In the genomic region with DNA sequence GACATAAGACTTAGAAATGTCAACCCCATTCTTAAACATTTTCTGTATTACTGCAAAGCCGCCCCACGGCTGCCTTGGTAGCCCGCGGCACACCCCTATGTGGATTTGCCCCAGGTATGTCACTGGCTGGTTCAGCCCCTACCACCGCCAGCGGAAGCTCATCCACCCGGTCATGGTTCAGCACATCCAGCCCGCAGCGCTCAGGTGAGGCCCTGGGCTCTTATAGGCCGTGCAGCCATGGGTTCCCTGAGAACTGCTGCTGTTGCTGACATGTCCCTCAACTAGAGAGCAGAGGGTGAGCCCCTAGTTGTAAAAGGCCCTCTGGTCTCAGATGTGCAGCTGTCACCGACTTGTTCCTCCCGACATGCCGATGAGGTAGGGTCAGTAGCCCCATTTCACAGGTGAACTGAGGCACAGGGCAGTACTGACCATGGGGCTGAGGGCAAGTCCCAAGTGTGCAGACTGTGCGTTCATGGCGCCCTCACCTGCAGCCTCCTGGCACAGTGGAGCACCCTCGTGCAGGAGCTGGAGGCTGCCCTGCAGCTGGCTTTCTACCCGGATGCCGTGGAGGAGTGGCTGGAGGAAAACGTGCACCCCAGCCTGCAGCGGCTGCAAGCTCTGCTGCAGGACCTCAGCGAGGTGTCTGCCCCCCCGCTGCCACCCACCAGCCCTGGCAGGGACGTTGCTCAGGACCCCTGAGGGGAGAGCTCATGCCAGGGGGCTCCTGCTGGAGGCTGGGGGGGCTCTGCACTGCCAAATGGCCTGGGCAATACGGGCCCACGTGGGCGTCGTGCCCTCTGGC, we compare ENCODE assay signal across 21 cellular contexts. TPM values are rescaled to one million over a fixed set of nuclear protein-coding genes. Genes with fewer than 3 reads are reported as not detected.
DNase-seq lines count a peak whose midpoint lies in the region; ATAC-seq, FAIRE-seq and TF ChIP-seq lines count a peak whose summit lies in the region.
"Had no signal": no experiment of that assay in that cellular context is flagged by ENCODE, and none has a peak within 500 bp of the region (broad histone marks: within the 10 kb centered on the region; RNA-seq: fewer than 3 reads in every experiment).

No MANE protein-coding gene starts in this region.

- TF ChIP-seq RAD21 in K562 (CRISPR knock-in tag; conservative IDR thresholded peaks at IDR 0.05 in 1 of 2, IDR thresholded peaks at IDR 0.05 in 1 of 2): no peak

- H3K4me1 Mint-ChIP-seq in activated CD4-positive, alpha-beta memory T cell treated with anti-CD3 and anti-CD28 coated beads for 36 hours (ENCODE audit: low read depth): peaks cover 17% of the 10 kb centered on the region
- peaks cover 12% of the 10 kb centered on the region for H3K4me1 Mint-ChIP-seq in activated CD4-positive, alpha-beta memory T cell treated with anti-CD3 and anti-CD28 coated beads, Interleukin-2, amount 10 ng/mL, durations not matched to agents 7 days and 5 days
- peaks cover 0 to 7% of the 10 kb centered on the region in 2 donors for H3K4me1 Mint-ChIP-seq in immature natural killer cell
- H3K4me1 Mint-ChIP-seq: activated naive CD8-positive, alpha-beta T cell treated with anti-CD3 and anti-CD28 coated beads for 36 hours had no signal

- 0 out of 2 replicates have a peak, but pooled peaks cover 7% of the 10 kb centered on the region for H3K4me1 ChIP-seq in HUES64 (ENCODE audit: insufficient read depth, low read length)
- H3K4me1 ChIP-seq in K562 (replicated peaks in 1 of 2; ENCODE audit: control insufficient read depth in 2 of 2, insufficient read depth in 2 of 2, low read length in 2 of 2): peaks cover 0 to 75% of the 10 kb centered on the region in 2 experiments; a peak in 2 of 5 replicates
- H3K4me1 ChIP-seq in spleen: peaks cover 30 to 85% (median 72%) of the 10 kb centered on the region in 6 donors

- DNase-seq in activated CD4-positive, alpha-beta memory T cell treated with anti-CD3 and anti-CD28 coated beads for 36 hours: no peak
- DNase-seq in activated CD4-positive, alpha-beta memory T cell treated with anti-CD3 and anti-CD28 coated beads, Interleukin-2, amount 10 ng/mL, durations not matched to agents 7 days and 5 days: no peak
- DNase-seq in K562 (ENCODE audit: extremely low read depth in 1 of 4, low spot score in 3 of 4): no peak
- peak; percentile 85 for DNase-seq in spleen
- DNase-seq in immature natural killer cell: no peak
- DNase-seq in NOMO-1 treated with dmso at 0.1 percent for 144 hours (lab: John Stamatoyannopoulos, UW; ENCODE audit: unreplicated experiment): no peak
- DNase-seq in OCI-M1 (lab: John Stamatoyannopoulos, UW): no peak
- DNase-seq: activated CD4-positive, alpha-beta T cell treated with anti-CD3 and anti-CD28 coated beads for 4 hours; activated naive CD8-positive, alpha-beta T cell treated with anti-CD3 and anti-CD28 coated beads for 36 hours; activated T-cell treated with anti-CD3 and anti-CD28 coated beads, Interleukin-2, amount 50 U/mL, for 1 hour; NCI-H1417 treated with DMSO at 0.1 percent for 48 hours; SIG-M5; stimulated activated CD4-positive, alpha-beta T cell treated with anti-CD3 and anti-CD28 coated beads, Interleukin-12 subunit alpha, Interleukin-12 subunit beta, amount 100 ng/mL, for 4 hours had no signal

- TF ChIP-seq CTCF in K562 (IDR thresholded peaks at IDR 0.05 in 2 of 3, conservative IDR thresholded peaks at IDR 0.05 in 1 of 3; ENCODE audit: insufficient read depth in 2 of 3, low read depth in 1 of 3, low read length in 3 of 3) (no peak), spleen (IDR thresholded peaks at IDR 0.05 in 8 of 11, conservative IDR thresholded peaks at IDR 0.05 in 3 of 11) (no peak)

- H3K36me3 ChIP-seq in HUES64 (ENCODE audit: insufficient read depth, low read length) (peaks cover 39% of the 10 kb centered on the region; the same call in 1 of the 2 replicates), K562 (ENCODE audit: control insufficient read depth, insufficient read depth, low read length) (peaks cover 24% of the 10 kb centered on the region; the same call in 1 of the 3 replicates), spleen (peaks cover 0 to 90% (median 65%) of the 10 kb centered on the region in 6 donors)
- H3K36me3 ChIP-seq: breast epithelium had no signal

- no peak; the same call in 1 of the 2 replicates for TF ChIP-seq POLR2A in K562 (conservative IDR thresholded peaks at IDR 0.05)
- no peak for TF ChIP-seq POLR2A in spleen (IDR thresholded peaks at IDR 0.05)

- H4K20me1 ChIP-seq in K562 (replicated peaks; ENCODE audit: control insufficient read depth, insufficient read depth, low read length): no peaks in the 10 kb centered on the region

- H3K4me2 ChIP-seq in K562 (ENCODE audit: insufficient read depth, low read length): no peak overlapping the region

- no peaks in the 10 kb centered on the region for H3K9me3 Mint-ChIP-seq in activated CD4-positive, alpha-beta memory T cell treated with anti-CD3 and anti-CD28 coated beads for 36 hours
- no peaks in the 10 kb centered on the region for H3K9me3 Mint-ChIP-seq in activated CD4-positive, alpha-beta memory T cell treated with anti-CD3 and anti-CD28 coated beads, Interleukin-2, amount 10 ng/mL, durations not matched to agents 7 days and 5 days
- H3K9me3 Mint-ChIP-seq in immature natural killer cell: no peaks in the 10 kb centered on the region
- H3K9me3 Mint-ChIP-seq: activated naive CD8-positive, alpha-beta T cell treated with anti-CD3 and anti-CD28 coated beads for 36 hours; CD8-positive, alpha-beta memory T cell; natural killer cell treated with Interleukin-12 subunit alpha and Interleukin-12 subunit beta and Interleukin-15 and Interleukin-18, amount 100 ng/mL, for 72 hours; stimulated activated naive CD8-positive, alpha-beta T cell treated with anti-CD3 and anti-CD28 coated beads, Interleukin-15, Interleukin-2, amounts not matched to agents 100 ng/mL and 50 ng/mL, for 24 hours had no signal

- H3K4me3 ChIP-seq in HUES64 (ENCODE audit: low read length): no peak overlapping the region
- H3K4me3 ChIP-seq in K562: no peak overlapping the region
- H3K4me3 ChIP-seq in spleen: no peak overlapping the region
- H3K4me3 ChIP-seq: vagina had no signal

- POLR2A ChIA-PET in activated CD4-positive, alpha-beta memory T cell treated with anti-CD3 and anti-CD28 coated beads for 36 hours (lab: Charles Lee): interaction anchor here (0.6 kb wide), 1 partner anchor 14 kb away, joined by 4 read pairs; no protein-coding TSS in a partner anchor
- POLR2A ChIA-PET in activated CD4-positive, alpha-beta memory T cell treated with anti-CD3 and anti-CD28 coated beads, Interleukin-2, amount 10 ng/mL, durations not matched to agents 7 days and 5 days (lab: Charles Lee): interaction anchor here (0.8 to 1.6 kb wide), 3 partner anchors 16 to 23 kb away, joined by 3 to 4 read pairs (median 3); a partner anchor contains a TSS
- POLR2A ChIA-PET in K562 (lab: Yijun Ruan, JAX): interaction anchor here (0.7 to 1.4 kb wide), 2 partner anchors 11 to 92 kb away, joined by 4 read pairs; no protein-coding TSS in a partner anchor

- no peaks in the 10 kb centered on the region for H3K27me3 Mint-ChIP-seq in activated CD4-positive, alpha-beta memory T cell treated with anti-CD3 and anti-CD28 coated beads for 36 hours
- H3K27me3 Mint-ChIP-seq in activated CD4-positive, alpha-beta memory T cell treated with anti-CD3 and anti-CD28 coated beads, Interleukin-2, amount 10 ng/mL, durations not matched to agents 7 days and 5 days: no peaks in the 10 kb centered on the region
- peaks cover 0 to 2% (median 1%) of the 10 kb centered on the region in 3 donors for H3K27me3 Mint-ChIP-seq in immature natural killer cell (ENCODE audit: low read depth in 3 of 3)
- H3K27me3 Mint-ChIP-seq: activated naive CD8-positive, alpha-beta T cell treated with anti-CD3 and anti-CD28 coated beads for 36 hours; CD8-positive, alpha-beta memory T cell; natural killer cell treated with Interleukin-12 subunit alpha and Interleukin-12 subunit beta and Interleukin-15 and Interleukin-18, amount 100 ng/mL, for 72 hours; stimulated activated naive CD8-positive, alpha-beta T cell treated with anti-CD3 and anti-CD28 coated beads, Interleukin-15, Interleukin-2, amounts not matched to agents 100 ng/mL and 50 ng/mL, for 24 hours had no signal

- H3K27me3 ChIP-seq in HUES64 (ENCODE audit: insufficient read depth, low read length): no peaks in the 10 kb centered on the region
- H3K27me3 ChIP-seq in K562 (ENCODE audit: control insufficient read depth in 2 of 2, insufficient read depth in 2 of 2, low read length in 2 of 2): no peaks in the 10 kb centered on the region
- no peaks in the 10 kb centered on the region for H3K27me3 ChIP-seq in spleen (replicated peaks in 1 of 7)
- H3K27me3 ChIP-seq: breast epithelium, vagina had no signal

- H3K9ac ChIP-seq in HUES64 (ENCODE audit: low read depth, low read length) (no peak overlapping the region), K562 (ENCODE audit: insufficient read depth in 1 of 2, low read depth in 2 of 2, low read length in 2 of 2) (no peak overlapping the region)

- H3K79me2 ChIP-seq in K562 (ENCODE audit: control insufficient read depth, insufficient read depth, low read length): no peaks in the 10 kb centered on the region; the same call in 2 of the 3 replicates

- peaks cover 31% of the 10 kb centered on the region for H3K36me3 Mint-ChIP-seq in activated CD4-positive, alpha-beta memory T cell treated with anti-CD3 and anti-CD28 coated beads for 36 hours
- peaks cover 34% of the 10 kb centered on the region for H3K36me3 Mint-ChIP-seq in activated CD4-positive, alpha-beta memory T cell treated with anti-CD3 and anti-CD28 coated beads, Interleukin-2, amount 10 ng/mL, durations not matched to agents 7 days and 5 days (ENCODE audit: low read depth)
- no peaks in the 10 kb centered on the region for H3K36me3 Mint-ChIP-seq in immature natural killer cell
- H3K36me3 Mint-ChIP-seq: natural killer cell treated with Interleukin-12 subunit alpha and Interleukin-12 subunit beta and Interleukin-15 and Interleukin-18, amount 100 ng/mL, for 72 hours had no signal

- TF ChIP-seq EP300 in K562 (IDR thresholded peaks at IDR 0.05; ENCODE audit: low read length): no peak

- 93% methylated on average over 27 of the region's 27 CpGs for WGBS in HUES64
- 86% methylated on average over 23 of the region's 27 CpGs for WGBS in K562 (ENCODE audit: insufficient coverage, low coverage, missing lambda C conversion rate)
- 79 to 93% (median 84%) methylated on average over 14 to 27 of the region's 27 CpGs for WGBS in spleen, 5 donors

- CTCF ChIA-PET in activated CD4-positive, alpha-beta memory T cell treated with anti-CD3 and anti-CD28 coated beads for 36 hours (lab: Charles Lee): no interaction called here
- CTCF ChIA-PET in activated CD4-positive, alpha-beta memory T cell treated with anti-CD3 and anti-CD28 coated beads, Interleukin-2, amount 10 ng/mL, durations not matched to agents 7 days and 5 days (lab: Charles Lee): no interaction called here
- CTCF ChIA-PET in K562 (lab: Yijun Ruan, JAX; ENCODE audit: low intra/inter-chr PET ratio): interaction anchor here (0.6 kb wide), 1 partner anchor 716 kb away, joined by 3 read pairs; no protein-coding TSS in a partner anchor

- peak overlapping the region; percentile 25; the same call in 1 of the 2 replicates for H3K27ac ChIP-seq in HUES64 (ENCODE audit: low read depth, low read length)
- H3K27ac ChIP-seq in K562 (ENCODE audit: extremely low read depth, low read depth, low read length): no peak overlapping the region
- peak overlapping the region in 4 of 8 donors; percentile 15 to 82 (median 72) for H3K27ac ChIP-seq in spleen
- H3K27ac ChIP-seq: breast epithelium, vagina had no signal

- ATAC-seq in K562: no peak; the same call in 1 of the 3 replicates
- ATAC-seq: natural killer cell treated with Interleukin-12 subunit alpha and Interleukin-12 subunit beta and Interleukin-15 and Interleukin-18, amount 100 ng/mL, for 72 hours had no signal

- FAIRE-seq in K562 (lab: Jason Lieb, UNC): no peak
- FAIRE-seq: A204.1, GM19239 had no signal

- no TSS peak for BruUV-seq in K562 (replicated peaks; lab: Mats Ljungman, UMichigan)

- in situ Hi-C loops in K562 (cut with MboI): no loop called here

- peak overlapping the region; percentile 8 for H3K4me3 Mint-ChIP-seq in activated CD4-positive, alpha-beta memory T cell treated with anti-CD3 and anti-CD28 coated beads for 36 hours
- no peak overlapping the region for H3K4me3 Mint-ChIP-seq in activated CD4-positive, alpha-beta memory T cell treated with anti-CD3 and anti-CD28 coated beads, Interleukin-2, amount 10 ng/mL, durations not matched to agents 7 days and 5 days
- H3K4me3 Mint-ChIP-seq in immature natural killer cell: no peak overlapping the region
- H3K4me3 Mint-ChIP-seq: activated naive CD8-positive, alpha-beta T cell treated with anti-CD3 and anti-CD28 coated beads for 36 hours; CD8-positive, alpha-beta memory T cell; natural killer cell treated with Interleukin-12 subunit alpha and Interleukin-12 subunit beta and Interleukin-15 and Interleukin-18, amount 100 ng/mL, for 72 hours; stimulated activated naive CD8-positive, alpha-beta T cell treated with anti-CD3 and anti-CD28 coated beads, Interleukin-15, Interleukin-2, amounts not matched to agents 100 ng/mL and 50 ng/mL, for 24 hours had no signal

- peak overlapping the region; percentile 49 for H3K27ac Mint-ChIP-seq in activated CD4-positive, alpha-beta memory T cell treated with anti-CD3 and anti-CD28 coated beads for 36 hours
- H3K27ac Mint-ChIP-seq in activated CD4-positive, alpha-beta memory T cell treated with anti-CD3 and anti-CD28 coated beads, Interleukin-2, amount 10 ng/mL, durations not matched to agents 7 days and 5 days: no peak overlapping the region
- H3K27ac Mint-ChIP-seq in immature natural killer cell: no peak overlapping the region
- H3K27ac Mint-ChIP-seq: activated naive CD8-positive, alpha-beta T cell treated with anti-CD3 and anti-CD28 coated beads for 36 hours; natural killer cell treated with Interleukin-12 subunit alpha and Interleukin-12 subunit beta and Interleukin-15 and Interleukin-18, amount 100 ng/mL, for 72 hours; stimulated activated naive CD8-positive, alpha-beta T cell treated with anti-CD3 and anti-CD28 coated beads, Interleukin-15, Interleukin-2, amounts not matched to agents 100 ng/mL and 50 ng/mL, for 24 hours had no signal

- no peak overlapping the region for H2AFZ ChIP-seq in K562 (ENCODE audit: low read depth, low read length)

- no peaks in the 10 kb centered on the region for H3K9me1 ChIP-seq in K562 (ENCODE audit: control insufficient read depth, insufficient read depth, low read length)

- no peaks in the 10 kb centered on the region for H3K9me3 ChIP-seq in HUES64 (ENCODE audit: insufficient read depth, low read depth, low read length)
- no peaks in the 10 kb centered on the region for H3K9me3 ChIP-seq in K562 (replicated peaks; ENCODE audit: control insufficient read depth, insufficient read depth, low read depth, low read length)
- no peaks in the 10 kb centered on the region for H3K9me3 ChIP-seq in spleen
- H3K9me3 ChIP-seq: breast epithelium, vagina had no signal

- intact Hi-C loops in activated CD4-positive, alpha-beta memory T cell treated with anti-CD3 and anti-CD28 coated beads for 36 hours (cut with micrococcal nuclease): no loop called here
- intact Hi-C loops in K562 (cut with micrococcal nuclease): no loop called here
- intact Hi-C loops in spleen (cut with DNase I; ENCODE audit: low total_unique reads): no loop called here

RNA-seq across cellular contexts. Expression of a gene that starts 8.7 kb away (rescaled TPM):
- total RNA-seq in activated CD4-positive, alpha-beta memory T cell treated with anti-CD3 and anti-CD28 coated beads for 36 hours: 100 to 1,000 TPM; 333 to 343 TPM
- 100 to 1,000 TPM; 308 to 313 TPM for total RNA-seq in activated CD4-positive, alpha-beta memory T cell treated with anti-CD3 and anti-CD28 coated beads, Interleukin-2, amount 10 ng/mL, durations not matched to agents 7 days and 5 days
- 44.8 TPM for polyA plus RNA-seq in HUES64 (2013, experiment 1 of 2)
- polyA plus RNA-seq in HUES64 (2013, experiment 2 of 2): 37.8 TPM
- total RNA-seq in K562 (2011; cell fraction: chromatin; rRNA removed; ENCODE audit: low replicate concordance): 155 and 369 TPM in 2 replicates
- 226 and 254 TPM in 2 replicates for total RNA-seq in K562 (2011; cell fraction: nucleolus; rRNA removed)
- total RNA-seq in K562 (2011; cell fraction: nucleoplasm; rRNA removed): 195 and 197 TPM in 2 replicates
- total RNA-seq in K562 (2014; rRNA removed) (51.8 and 54.5 TPM in 2 replicates), K562 (2014; rRNA removed; fragmentation: Illumina TruSeq; extraction: Trizol) (29.5 and 35.8 TPM in 2 replicates), K562 (2015; rRNA removed; fragmentation: Illumina TruSeq; extraction: Trizol) (47.8 and 50.1 TPM in 2 replicates), K562 (2021) (71.4 and 71.8 TPM in 2 replicates), spleen (100 to 1,000 TPM; 225 to 333 (median 288) TPM)
- polyA plus RNA-seq in K562 (2011; rRNA removed) (49.9 TPM in 2 replicates), K562 (2014; fragmentation: Illumina TruSeq; extraction: Trizol) (68.5 and 74.8 TPM in 2 replicates), K562 (2014; fragmentation: Nextera tagmentation; extraction: Ambion mirVana) (1 to 10 TPM; 1.3 to 3.8 TPM), K562 (2014; rRNA removed) (64.3 and 64.8 TPM in 2 replicates), spleen (100 to 1,000 TPM; 105 to 192 (median 132) TPM), immature natural killer cell (100 to 1,000 TPM; 182 to 246 (median 243) TPM)
- polyA plus RNA-seq in K562 (2011; cell fraction: cytosol; rRNA removed): 58.3 and 104 TPM in 2 replicates
- polyA plus RNA-seq in K562 (2011; cell fraction: nucleus; rRNA removed): 149 and 242 TPM in 2 replicates
- 74.7 and 93.3 TPM in 2 replicates for polyA plus RNA-seq in K562 (2012)
- polyA minus RNA-seq in K562 (2011; rRNA and poly(A)+ RNA removed): 17.2 and 36.1 TPM in 2 replicates
- 32.9 and 43.7 TPM in 2 replicates for polyA minus RNA-seq in K562 (2011; cell fraction: cytosol; rRNA and poly(A)+ RNA removed)
- polyA minus RNA-seq in K562 (2011; cell fraction: nucleus; rRNA and poly(A)+ RNA removed): 56.5 and 68.9 TPM in 2 replicates

RNA-seq across cellular contexts. Expression of a gene that starts 16.7 kb away (rescaled TPM):
- 100 to 1,000 TPM; 101 to 110 TPM for total RNA-seq in activated CD4-positive, alpha-beta memory T cell treated with anti-CD3 and anti-CD28 coated beads for 36 hours
- total RNA-seq in activated CD4-positive, alpha-beta memory T cell treated with anti-CD3 and anti-CD28 coated beads, Interleukin-2, amount 10 ng/mL, durations not matched to agents 7 days and 5 days: 100 to 1,000 TPM; 150 to 153 TPM
- 79.8 TPM for polyA plus RNA-seq in HUES64 (2013, experiment 1 of 2)
- polyA plus RNA-seq in HUES64 (2013, experiment 2 of 2): 85.3 TPM
- 547 and 619 TPM in 2 replicates for total RNA-seq in K562 (2011; cell fraction: chromatin; rRNA removed; ENCODE audit: low replicate concordance)
- 271 and 284 TPM in 2 replicates for total RNA-seq in K562 (2011; cell fraction: nucleolus; rRNA removed)
- 322 TPM in 2 replicates for total RNA-seq in K562 (2011; cell fraction: nucleoplasm; rRNA removed)
- total RNA-seq in K562 (2014; rRNA removed) (132 and 145 TPM in 2 replicates), K562 (2014; rRNA removed; fragmentation: Illumina TruSeq; extraction: Trizol) (101 and 104 TPM in 2 replicates), K562 (2015; rRNA removed; fragmentation: Illumina TruSeq; extraction: Trizol) (84.1 and 89.0 TPM in 2 replicates), K562 (2021) (272 and 273 TPM in 2 replicates), spleen (100 to 1,000 TPM in 3 of 7 donors, 10 to 100 TPM in 4; 59.5 to 127 (median 93.0) TPM)
- polyA plus RNA-seq in K562 (2011; rRNA removed) (396 and 423 TPM in 2 replicates), K562 (2014; fragmentation: Illumina TruSeq; extraction: Trizol) (218 and 257 TPM in 2 replicates), K562 (2014; fragmentation: Nextera tagmentation; extraction: Ambion mirVana) (100 to 1,000 TPM in 1 of 2 experiments, 10 to 100 TPM in 1; 60.4 to 114 TPM), K562 (2014; rRNA removed) (250 and 261 TPM in 2 replicates), spleen (100 to 1,000 TPM in 2 of 3 donors, 10 to 100 TPM in 1; 75.7 to 117 (median 116) TPM), immature natural killer cell (100 to 1,000 TPM; 149 to 192 (median 179) TPM)
- 406 and 485 TPM in 2 replicates for polyA plus RNA-seq in K562 (2011; cell fraction: cytosol; rRNA removed)
- polyA plus RNA-seq in K562 (2011; cell fraction: nucleus; rRNA removed): 513 and 551 TPM in 2 replicates
- polyA plus RNA-seq in K562 (2012): 317 and 446 TPM in 2 replicates
- polyA minus RNA-seq in K562 (2011; rRNA and poly(A)+ RNA removed): 234 and 254 TPM in 2 replicates
- 143 and 160 TPM in 2 replicates for polyA minus RNA-seq in K562 (2011; cell fraction: cytosol; rRNA and poly(A)+ RNA removed)
- polyA minus RNA-seq in K562 (2011; cell fraction: nucleus; rRNA and poly(A)+ RNA removed): 73.8 and 104 TPM in 2 replicates

RNA-seq across cellular contexts. Expression of a gene that starts 23.5 kb away (rescaled TPM):
- 10 to 100 TPM; 29.7 to 32.2 TPM for total RNA-seq in activated CD4-positive, alpha-beta memory T cell treated with anti-CD3 and anti-CD28 coated beads for 36 hours
- total RNA-seq in activated CD4-positive, alpha-beta memory T cell treated with anti-CD3 and anti-CD28 coated beads, Interleukin-2, amount 10 ng/mL, durations not matched to agents 7 days and 5 days: 10 to 100 TPM; 26.7 to 29.4 TPM
- 13.6 TPM for polyA plus RNA-seq in HUES64 (2013, experiment 1 of 2)
- 14.3 TPM for polyA plus RNA-seq in HUES64 (2013, experiment 2 of 2)
- total RNA-seq in K562 (2011; cell fraction: chromatin; rRNA removed; ENCODE audit: low replicate concordance): 39.5 and 85.3 TPM in 2 replicates
- total RNA-seq in K562 (2011; cell fraction: nucleolus; rRNA removed): 68.9 and 71.6 TPM in 2 replicates
- 53.3 and 56.9 TPM in 2 replicates for total RNA-seq in K562 (2011; cell fraction: nucleoplasm; rRNA removed)
- 34.7 and 44.7 TPM in 2 replicates for total RNA-seq in K562 (2014; rRNA removed)
- total RNA-seq in K562 (2014; rRNA removed; fragmentation: Illumina TruSeq; extraction: Trizol): 8.9 and 12.3 TPM in 2 replicates
- 18.0 and 18.9 TPM in 2 replicates for total RNA-seq in K562 (2015; rRNA removed; fragmentation: Illumina TruSeq; extraction: Trizol)
- total RNA-seq in K562 (2021): 40.5 and 43.6 TPM in 2 replicates
- polyA plus RNA-seq in K562 (2011; rRNA removed): 23.8 and 31.8 TPM in 2 replicates
- 43.8 and 57.1 TPM in 2 replicates for polyA plus RNA-seq in K562 (2011; cell fraction: cytosol; rRNA removed)
- 27.5 and 35.1 TPM in 2 replicates for polyA plus RNA-seq in K562 (2011; cell fraction: nucleus; rRNA removed)
- polyA plus RNA-seq in K562 (2012): 31.5 and 39.2 TPM in 2 replicates
- 18.3 and 23.3 TPM in 2 replicates for polyA plus RNA-seq in K562 (2014; fragmentation: Illumina TruSeq; extraction: Trizol)
- 1 to 10 TPM in 1 of 2 experiments, under 1 TPM in 1; 0.69 to 1.8 TPM for polyA plus RNA-seq in K562 (2014; fragmentation: Nextera tagmentation; extraction: Ambion mirVana)
- polyA plus RNA-seq in K562 (2014; rRNA removed): 33.3 and 34.5 TPM in 2 replicates
- polyA minus RNA-seq in K562 (2011; rRNA and poly(A)+ RNA removed): 15.2 and 19.6 TPM in 2 replicates
- 27.3 and 39.2 TPM in 2 replicates for polyA minus RNA-seq in K562 (2011; cell fraction: cytosol; rRNA and poly(A)+ RNA removed)
- 8.6 and 12.7 TPM in 2 replicates for polyA minus RNA-seq in K562 (2011; cell fraction: nucleus; rRNA and poly(A)+ RNA removed)
- total RNA-seq in spleen: 10 to 100 TPM; 21.3 to 28.1 (median 23.1) TPM
- 10 to 100 TPM; 10.3 to 17.9 (median 12.9) TPM for polyA plus RNA-seq in spleen
- polyA plus RNA-seq in immature natural killer cell: 10 to 100 TPM; 29.3 to 43.5 (median 39.8) TPM

RNA-seq across cellular contexts. Expression of a gene that starts 23.7 kb away (rescaled TPM):
- total RNA-seq in activated CD4-positive, alpha-beta memory T cell treated with anti-CD3 and anti-CD28 coated beads for 36 hours: 10 to 100 TPM; 21.7 to 26.0 TPM
- total RNA-seq in activated CD4-positive, alpha-beta memory T cell treated with anti-CD3 and anti-CD28 coated beads, Interleukin-2, amount 10 ng/mL, durations not matched to agents 7 days and 5 days: 10 to 100 TPM; 58.3 to 60.6 TPM
- 17.5 TPM for polyA plus RNA-seq in HUES64 (2013, experiment 1 of 2)
- polyA plus RNA-seq in HUES64 (2013, experiment 2 of 2): 16.3 TPM
- 73.7 and 159 TPM in 2 replicates for total RNA-seq in K562 (2011; cell fraction: chromatin; rRNA removed; ENCODE audit: low replicate concordance)
- total RNA-seq in K562 (2011; cell fraction: nucleolus; rRNA removed): 83.4 and 88.2 TPM in 2 replicates
- total RNA-seq in K562 (2011; cell fraction: nucleoplasm; rRNA removed): 65.7 and 67.2 TPM in 2 replicates
- total RNA-seq in K562 (2014; rRNA removed) (10.5 and 12.3 TPM in 2 replicates), K562 (2014; rRNA removed; fragmentation: Illumina TruSeq; extraction: Trizol) (5.3 and 6.7 TPM in 2 replicates), K562 (2015; rRNA removed; fragmentation: Illumina TruSeq; extraction: Trizol) (8.3 and 10.0 TPM in 2 replicates), K562 (2021) (16.9 and 17.5 TPM in 2 replicates), spleen (10 to 100 TPM; 62.3 to 88.0 (median 73.5) TPM)
- polyA plus RNA-seq in K562 (2011; rRNA removed) (20.0 and 22.3 TPM in 2 replicates), K562 (2014; fragmentation: Illumina TruSeq; extraction: Trizol) (8.7 and 10.9 TPM in 2 replicates), K562 (2014; fragmentation: Nextera tagmentation; extraction: Ambion mirVana) (1 to 10 TPM; 1.0 TPM), K562 (2014; rRNA removed) (21.9 and 25.3 TPM in 2 replicates), spleen (100 to 1,000 TPM in 2 of 3 donors, 10 to 100 TPM in 1; 86.3 to 272 (median 257) TPM), immature natural killer cell (10 to 100 TPM; 12.7 to 18.8 (median 15.2) TPM)
- 9.6 and 16.9 TPM in 2 replicates for polyA plus RNA-seq in K562 (2011; cell fraction: cytosol; rRNA removed)
- 208 and 322 TPM in 2 replicates for polyA plus RNA-seq in K562 (2011; cell fraction: nucleus; rRNA removed)
- polyA plus RNA-seq in K562 (2012): 13.2 and 23.9 TPM in 2 replicates
- polyA minus RNA-seq in K562 (2011; rRNA and poly(A)+ RNA removed): 6.1 and 7.1 TPM in 2 replicates
- 5.5 and 6.5 TPM in 2 replicates for polyA minus RNA-seq in K562 (2011; cell fraction: cytosol; rRNA and poly(A)+ RNA removed)
- polyA minus RNA-seq in K562 (2011; cell fraction: nucleus; rRNA and poly(A)+ RNA removed): 28.3 and 30.8 TPM in 2 replicates
